ENCODE assay signal across 8 cellular contexts in the genomic region with DNA sequence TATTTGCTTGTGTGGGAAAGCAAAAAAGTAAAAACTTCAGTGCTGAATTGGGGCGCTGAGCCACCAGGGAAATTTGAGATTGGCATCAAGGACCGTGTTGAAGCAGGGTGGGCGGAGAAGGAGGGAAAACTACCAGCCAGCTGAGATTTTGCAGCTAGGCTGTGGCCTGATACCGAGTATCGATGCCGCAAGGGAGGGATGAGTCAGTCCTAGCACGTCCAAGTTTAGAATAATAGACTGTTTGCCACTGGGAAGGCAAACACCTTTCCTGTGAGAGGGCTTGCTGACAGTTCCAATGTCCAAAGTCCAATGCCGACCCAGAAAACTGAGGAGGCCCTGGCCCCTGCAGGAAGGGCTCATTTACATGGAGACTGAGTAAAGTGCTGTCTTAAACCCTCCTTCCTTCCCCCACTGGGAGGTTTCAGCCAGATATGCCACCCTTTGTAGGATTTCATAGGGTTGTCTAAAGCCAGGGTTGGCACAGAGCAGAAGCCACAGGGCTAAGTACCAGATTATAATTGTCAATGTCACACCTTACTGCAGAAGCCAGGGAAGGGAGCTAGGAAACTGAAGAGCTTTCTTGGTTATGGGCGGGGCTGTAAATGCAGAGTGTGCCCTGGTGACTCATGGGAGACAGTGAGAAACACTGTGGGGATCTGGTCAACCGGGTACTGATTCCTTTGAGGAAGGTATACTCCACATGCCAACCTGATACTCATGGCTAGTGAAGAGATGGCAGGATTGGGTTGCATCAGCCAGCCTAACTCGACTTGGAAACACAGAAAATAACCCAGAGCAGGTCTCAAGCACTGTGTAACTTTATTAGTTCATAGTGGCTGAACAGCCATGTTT. TPM values are rescaled to one million over a fixed set of nuclear protein-coding genes. Genes with fewer than 3 reads are reported as not detected.
DNase-seq lines count a peak whose midpoint lies in the region; TF ChIP-seq lines count a peak whose summit lies in the region.

No MANE protein-coding gene starts in this region.

- H3K27me3 ChIP-seq in SJCRH30 (no peaks in the 10 kb centered on the region), BE2C (no peaks in the 10 kb centered on the region)

- POLR2A ChIA-PET in HEK293 (lab: Yijun Ruan, JAX) = interaction anchor here (1.7 kb wide), 1 partner anchor 13 kb away, joined by 5 read pairs; no protein-coding TSS in a partner anchor

- H3K4me3 ChIP-seq in HEK293 (ENCODE audit: low read depth, low read length) (no peak overlapping the region), SJCRH30 (peak overlapping the region; percentile 17), BE2C (ENCODE audit: low read depth, low read length) (no peak overlapping the region)

- CTCF ChIA-PET in HEK293 (lab: Yijun Ruan, JAX) = interaction anchor here (0.6 to 1.3 kb wide), 4 partner anchors 10 to 164 kb away, joined by 3 to 5 read pairs (median 3); no protein-coding TSS in a partner anchor

- H3K27ac ChIP-seq in 22Rv1 (peak overlapping the region; percentile 85), HEK293 (ENCODE audit: extremely low read depth, low read depth, low read length) (no peak overlapping the region), SJCRH30 (no peak overlapping the region), substantia nigra (ENCODE audit: low read depth, low read length, poor library complexity, severe bottlenecking) (no peak overlapping the region)

- H3K4me1 ChIP-seq in HEK293 (ENCODE audit: control insufficient read depth, insufficient read depth, low read length) = no peaks in the 10 kb centered on the region
- H3K4me1 ChIP-seq in SJCRH30 = peaks cover 4% of the 10 kb centered on the region; the same call in 1 of the 2 replicates
- H3K4me1 ChIP-seq in BE2C = no peaks in the 10 kb centered on the region

- TF ChIP-seq CTCF in 22Rv1 (IDR thresholded peaks at IDR 0.05) (no peak), HEK293 (tag by site-specific recombination; IDR thresholded peaks at IDR 0.05) (no peak), BE2C (IDR thresholded peaks at IDR 0.05; ENCODE audit: low read depth, low read length) (no peak)

- H3K36me3 ChIP-seq in HEK293 (ENCODE audit: control insufficient read depth in 2 of 2, insufficient read depth in 1 of 2, low read length in 2 of 2) = no peaks in the 10 kb centered on the region
- no peaks in the 10 kb centered on the region for H3K36me3 ChIP-seq in SJCRH30
- no peaks in the 10 kb centered on the region for H3K36me3 ChIP-seq in BE2C

- H3K9me3 ChIP-seq in HEK293 (ENCODE audit: control insufficient read depth, insufficient read depth, low read depth, low read length) = no peaks in the 10 kb centered on the region
- no peaks in the 10 kb centered on the region for H3K9me3 ChIP-seq in SJCRH30 (replicated peaks)
- H3K9me3 ChIP-seq in BE2C = no peaks in the 10 kb centered on the region

- peak; percentile 26 to 44 for DNase-seq in SJCRH30
- DNase-seq in fibroblast of peridontal ligament (ENCODE audit: extremely low read depth) = peak; percentile 64
- DNase-seq in occipital lobe (lab: John Stamatoyannopoulos, UW) = peak; percentile 54
- no peak for DNase-seq in substantia nigra (lab: John Stamatoyannopoulos, UW)
- DNase-seq in 8988T = no peak
- DNase-seq in BE2C = no peak

TF ChIP-seq in HEK293, 187 proteins besides CTCF, POLR2A, EP300 and RAD21 (continues in another document):
- no peak for TF ChIP-seq SCRT1 (tag by site-specific recombination; IDR thresholded peaks at IDR 0.05; ENCODE audit: borderline replicate concordance)
- TF ChIP-seq SP7 (tag by site-specific recombination; IDR thresholded peaks at IDR 0.05) = 0 out of 2 replicates have a peak, but pooled peaks have one; percentile 27
- TF ChIP-seq ZBTB48 (tag by site-specific recombination; IDR thresholded peaks at IDR 0.05) = 0 out of 2 replicates have a peak, but pooled peaks have one; percentile 25
- TF ChIP-seq SP3 (tag by site-specific recombination; IDR thresholded peaks at IDR 0.05) = no peak
- TF ChIP-seq ZNF830 (tag by site-specific recombination; IDR thresholded peaks at IDR 0.05; ENCODE audit: low read depth) = no peak
- no peak for TF ChIP-seq ZNF292 (tag by site-specific recombination; IDR thresholded peaks at IDR 0.05; ENCODE audit: borderline replicate concordance, low read depth)
- peak; percentile 51; the same call in 1 of the 2 replicates for TF ChIP-seq MZF1 (tag by site-specific recombination; IDR thresholded peaks at IDR 0.05; ENCODE audit: borderline replicate concordance)
- TF ChIP-seq, protein P1, sequence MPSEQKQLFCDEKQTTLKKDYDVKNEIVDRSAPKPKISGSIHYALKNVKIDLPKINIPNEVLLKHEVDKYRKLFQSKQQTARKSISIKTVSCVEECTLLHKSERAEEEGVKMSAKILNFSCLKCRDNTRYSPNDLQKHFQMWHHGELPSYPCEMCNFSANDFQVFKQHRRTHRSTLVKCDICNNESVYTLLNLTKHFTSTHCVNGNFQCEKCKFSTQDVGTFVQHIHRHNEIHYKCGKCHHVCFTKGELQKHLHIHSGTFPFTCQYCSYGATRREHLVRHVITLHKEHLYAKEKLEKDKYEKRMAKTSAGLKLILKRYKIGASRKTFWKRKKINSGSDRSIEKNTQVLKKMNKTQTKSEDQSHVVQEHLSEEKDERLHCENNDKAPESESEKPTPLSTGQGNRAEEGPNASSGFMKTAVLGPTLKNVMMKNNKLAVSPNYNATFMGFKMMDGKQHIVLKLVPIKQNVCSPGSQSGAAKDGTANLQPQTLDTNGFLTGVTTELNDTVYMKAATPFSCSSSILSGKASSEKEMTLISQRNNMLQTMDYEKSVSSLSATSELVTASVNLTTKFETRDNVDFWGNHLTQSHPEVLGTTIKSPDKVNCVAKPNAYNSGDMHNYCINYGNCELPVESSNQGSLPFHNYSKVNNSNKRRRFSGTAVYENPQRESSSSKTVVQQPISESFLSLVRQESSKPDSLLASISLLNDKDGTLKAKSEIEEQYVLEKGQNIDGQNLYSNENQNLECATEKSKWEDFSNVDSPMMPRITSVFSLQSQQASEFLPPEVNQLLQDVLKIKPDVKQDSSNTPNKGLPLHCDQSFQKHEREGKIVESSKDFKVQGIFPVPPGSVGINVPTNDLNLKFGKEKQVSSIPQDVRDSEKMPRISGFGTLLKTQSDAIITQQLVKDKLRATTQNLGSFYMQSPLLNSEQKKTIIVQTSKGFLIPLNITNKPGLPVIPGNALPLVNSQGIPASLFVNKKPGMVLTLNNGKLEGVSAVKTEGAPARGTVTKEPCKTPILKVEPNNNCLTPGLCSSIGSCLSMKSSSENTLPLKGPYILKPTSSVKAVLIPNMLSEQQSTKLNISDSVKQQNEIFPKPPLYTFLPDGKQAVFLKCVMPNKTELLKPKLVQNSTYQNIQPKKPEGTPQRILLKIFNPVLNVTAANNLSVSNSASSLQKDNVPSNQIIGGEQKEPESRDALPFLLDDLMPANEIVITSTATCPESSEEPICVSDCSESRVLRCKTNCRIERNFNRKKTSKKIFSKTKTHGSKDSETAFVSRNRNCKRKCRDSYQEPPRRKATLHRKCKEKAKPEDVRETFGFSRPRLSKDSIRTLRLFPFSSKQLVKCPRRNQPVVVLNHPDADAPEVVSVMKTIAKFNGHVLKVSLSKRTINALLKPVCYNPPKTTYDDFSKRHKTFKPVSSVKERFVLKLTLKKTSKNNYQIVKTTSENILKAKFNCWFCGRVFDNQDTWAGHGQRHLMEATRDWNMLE (tag by site-specific recombination; conservative IDR thresholded peaks at IDR 0.05; ENCODE audit: low read depth) = 0 out of 2 replicates have a peak, but pooled peaks have one; percentile 36
- TF ChIP-seq ZFHX2 (tag by site-specific recombination; conservative IDR thresholded peaks at IDR 0.05) = 0 out of 2 replicates have a peak, but pooled peaks have one; percentile 38
- TF ChIP-seq ZNF768 (tag by site-specific recombination; IDR thresholded peaks at IDR 0.05) = no peak
- TF ChIP-seq ZNF274 (IDR thresholded peaks at IDR 0.05; ENCODE audit: low read length) = no peak
- TF ChIP-seq ZNF274 (tag by site-specific recombination; IDR thresholded peaks at IDR 0.05; ENCODE audit: borderline replicate concordance) = no peak
- peak; percentile 36; the same call in 1 of the 2 replicates for TF ChIP-seq ZNF335 (tag by site-specific recombination; conservative IDR thresholded peaks at IDR 0.05)
- TF ChIP-seq GFI1B (tag by site-specific recombination; IDR thresholded peaks at IDR 0.05) = 0 out of 2 replicates have a peak, but pooled peaks have one; percentile 30
- 0 out of 2 replicates have a peak, but pooled peaks have one; percentile 17 for TF ChIP-seq ZBTB17 (tag by site-specific recombination; IDR thresholded peaks at IDR 0.05)
- TF ChIP-seq HOXD13 (CRISPR knock-in tag; IDR thresholded peaks at IDR 0.05; ENCODE audit: borderline replicate concordance) = no peak
- TF ChIP-seq, protein P2, sequence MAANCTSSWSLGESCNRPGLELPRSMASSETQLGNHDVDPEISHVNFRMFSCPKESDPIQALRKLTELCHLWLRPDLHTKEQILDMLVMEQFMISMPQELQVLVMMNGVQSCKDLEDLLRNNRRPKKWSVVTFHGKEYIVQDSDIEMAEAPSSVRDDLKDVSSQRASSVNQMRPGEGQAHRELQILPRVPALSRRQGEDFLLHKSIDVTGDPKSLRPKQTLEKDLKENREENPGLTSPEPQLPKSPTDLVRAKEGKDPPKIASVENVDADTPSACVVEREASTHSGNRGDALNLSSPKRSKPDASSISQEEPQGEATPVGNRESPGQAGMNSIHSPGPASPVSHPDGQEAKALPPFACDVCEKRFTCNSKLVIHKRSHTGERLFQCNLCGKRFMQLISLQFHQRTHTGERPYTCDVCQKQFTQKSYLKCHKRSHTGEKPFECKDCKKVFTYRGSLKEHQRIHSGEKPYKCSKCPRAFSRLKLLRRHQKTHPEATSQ (tag by site-specific recombination; IDR thresholded peaks at IDR 0.05) = no peak
- TF ChIP-seq ZBTB20 (tag by site-specific recombination; IDR thresholded peaks at IDR 0.05) = no peak
- TF ChIP-seq, protein P3, sequence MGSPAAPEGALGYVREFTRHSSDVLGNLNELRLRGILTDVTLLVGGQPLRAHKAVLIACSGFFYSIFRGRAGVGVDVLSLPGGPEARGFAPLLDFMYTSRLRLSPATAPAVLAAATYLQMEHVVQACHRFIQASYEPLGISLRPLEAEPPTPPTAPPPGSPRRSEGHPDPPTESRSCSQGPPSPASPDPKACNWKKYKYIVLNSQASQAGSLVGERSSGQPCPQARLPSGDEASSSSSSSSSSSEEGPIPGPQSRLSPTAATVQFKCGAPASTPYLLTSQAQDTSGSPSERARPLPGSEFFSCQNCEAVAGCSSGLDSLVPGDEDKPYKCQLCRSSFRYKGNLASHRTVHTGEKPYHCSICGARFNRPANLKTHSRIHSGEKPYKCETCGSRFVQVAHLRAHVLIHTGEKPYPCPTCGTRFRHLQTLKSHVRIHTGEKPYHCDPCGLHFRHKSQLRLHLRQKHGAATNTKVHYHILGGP (tag by site-specific recombination; IDR thresholded peaks at IDR 0.05) = no peak

RNA-seq across cellular contexts. Expression of a gene that starts 28.4 kb away (rescaled TPM):
- 4.9 and 5.6 TPM in 2 replicates for total RNA-seq in SJCRH30 (2014; rRNA removed; shearing (Covaris generic))
- total RNA-seq in occipital lobe = 39.3 TPM
- polyA plus RNA-seq in BE2C (2012; ENCODE audit: insufficient read depth, insufficient read length, low read depth) = 12.9 TPM

Comparison
In these comparisons a context has a peak if more than half of its experiments do, and no peak if none do; other contexts are left out.
1. DNase-seq: peak in SJCRH30 (2 of 2), fibroblast of peridontal ligament (single experiment) and occipital lobe (single experiment); none in substantia nigra (0 of 49), 8988T (single experiment) and BE2C (single experiment).